ENCODE assay signal across 8 cellular contexts in the genomic region with DNA sequence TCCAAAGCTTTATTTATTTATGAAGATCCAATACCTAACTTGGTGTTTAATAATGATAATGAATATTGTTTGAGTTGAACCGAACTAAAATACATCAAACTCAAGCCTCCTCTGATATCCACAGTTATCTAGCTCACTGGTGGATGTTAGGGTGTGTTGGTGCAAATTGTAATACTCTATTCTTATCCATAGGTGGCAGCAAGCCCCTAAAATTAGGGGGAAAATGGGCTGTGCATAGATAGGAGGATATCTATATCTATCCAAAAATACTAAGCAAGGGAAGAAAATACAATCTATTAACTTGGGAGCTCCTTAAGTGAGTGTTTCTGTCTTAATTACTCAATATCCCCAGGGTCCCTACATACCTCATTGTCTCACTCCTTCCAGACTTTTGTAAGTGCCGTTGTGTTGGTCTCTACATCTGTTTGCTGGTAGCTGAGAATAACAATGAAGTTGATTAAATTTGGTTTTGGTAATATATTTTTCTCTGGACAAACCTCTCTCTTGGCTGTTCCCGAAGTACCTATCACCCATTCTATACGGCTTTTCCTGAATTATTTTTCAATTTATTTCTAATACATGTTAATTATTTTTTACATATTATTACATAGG. TPM values are rescaled to one million over a fixed set of nuclear protein-coding genes. Genes with fewer than 3 reads are reported as not detected.
DNase-seq lines count a peak whose midpoint lies in the region; TF ChIP-seq lines count a peak whose summit lies in the region.

No MANE protein-coding gene starts in this region.

- H3K4me1 ChIP-seq in H9 (ENCODE audit: insufficient read depth, low read length): no peaks in the 10 kb centered on the region
- no peaks in the 10 kb centered on the region for H3K4me1 ChIP-seq in KMS-11 (ENCODE audit: low read depth, poor library complexity, severe bottlenecking)
- peaks cover 4% of the 10 kb centered on the region; the same call in 1 of the 2 replicates for H3K4me1 ChIP-seq in PC-9 (replicated peaks; ENCODE audit: insufficient read depth)

- no peak overlapping the region for H3K14ac ChIP-seq in H9 (ENCODE audit: insufficient read depth, low read length)

- no peak overlapping the region for H3T11ph ChIP-seq in H9 (ENCODE audit: low read length)

- H3K36me3 ChIP-seq in KMS-11 (ENCODE audit: insufficient read depth) (no peaks in the 10 kb centered on the region), PC-9 (ENCODE audit: low read depth) (no peaks in the 10 kb centered on the region)

- TF ChIP-seq CTCF in 22Rv1 (IDR thresholded peaks at IDR 0.05) (peak; percentile 94), GM10266 (IDR thresholded peaks at IDR 0.05; ENCODE audit: control insufficient read depth, insufficient read depth, low read depth, missing control alignments) (peak; percentile 69), H9 (conservative IDR thresholded peaks at IDR 0.05) (peak; percentile 89), KMS-11 (conservative IDR thresholded peaks at IDR 0.05; ENCODE audit: low read depth, low read length) (peak; percentile 85), PC-9 (conservative IDR thresholded peaks at IDR 0.05) (peak; percentile 94), endothelial cell (IDR thresholded peaks at IDR 0.05; ENCODE audit: unreplicated experiment) (peak; percentile 87), nephron (IDR thresholded peaks at IDR 0.05; ENCODE audit: unreplicated experiment in 3 of 3) (peak; percentile 76 to 91 (median 85))

- H3K4me3 ChIP-seq in KMS-11 (IDR thresholded peaks at IDR 0.05; ENCODE audit: insufficient read depth, low read depth, low read length) (no peak overlapping the region), PC-9 (no peak overlapping the region)

- H3K27me3 Mint-ChIP-seq in H9 (ENCODE audit: low read depth) (no peaks in the 10 kb centered on the region), endothelial cell (ENCODE audit: unreplicated experiment) (no peaks in the 10 kb centered on the region), nephron (ENCODE audit: low read depth) (no peaks in the 10 kb centered on the region)

- no peak overlapping the region for H3K27ac ChIP-seq in 22Rv1
- H3K27ac ChIP-seq in H9 (ENCODE audit: insufficient read length, low read depth, low read length): no peak overlapping the region
- H3K27ac ChIP-seq in KMS-11: no peak overlapping the region
- H3K27ac ChIP-seq in PC-9: no peak overlapping the region

- H3K79me2 ChIP-seq in H9 (ENCODE audit: insufficient read depth, low read length) (no peaks in the 10 kb centered on the region), KMS-11 (ENCODE audit: insufficient read depth, low read depth) (no peaks in the 10 kb centered on the region), PC-9 (ENCODE audit: low read depth) (no peaks in the 10 kb centered on the region)

- H4K91ac ChIP-seq in H9 (ENCODE audit: insufficient read length, low read depth, low read length): no peak overlapping the region

- intact Hi-C loops in PC-9 (cut with micrococcal nuclease; ENCODE audit: unreplicated experiment): loop anchor here (1.0 kb wide), 1 partner anchor 32 kb away; no protein-coding TSS in a partner anchor

- H4K20me1 ChIP-seq in H9 (ENCODE audit: control insufficient read depth, insufficient read depth, insufficient read length) (no peaks in the 10 kb centered on the region), KMS-11 (ENCODE audit: insufficient read depth) (no peaks in the 10 kb centered on the region), PC-9 (ENCODE audit: insufficient read depth) (no peaks in the 10 kb centered on the region)

- H3K4me1 Mint-ChIP-seq in H9 (no peaks in the 10 kb centered on the region; a peak in 1 of 4 replicates), endothelial cell (ENCODE audit: unreplicated experiment) (no peaks in the 10 kb centered on the region), nephron (no peaks in the 10 kb centered on the region)

- CTCF ChIA-PET in PC-9 (lab: Charles Lee): interaction anchor here (0.5 to 2.4 kb wide), 16 partner anchors 12 to 228 kb away, joined by 3 to 22 read pairs (median 4); no protein-coding TSS in a partner anchor

- H3K4me3 Mint-ChIP-seq in H9 (no peak overlapping the region), endothelial cell (ENCODE audit: unreplicated experiment) (no peak overlapping the region), nephron (no peak overlapping the region)

- H3K9ac ChIP-seq in H9 (ENCODE audit: extremely low read depth, insufficient read length, low read length) (no peak overlapping the region), KMS-11 (no peak overlapping the region)

- no peak overlapping the region for H3K23ac ChIP-seq in H9 (ENCODE audit: insufficient read length, low read depth, low read length)

- H3K56ac ChIP-seq in H9 (ENCODE audit: insufficient read length, low read depth, low read length): no peak overlapping the region

- WGBS in H9 (ENCODE audit: extremely low coverage, insufficient read length, low lambda C conversion rate): no CpG with 5 or more reads among the region's 4 CpGs

- H3K9me2 ChIP-seq in PC-9 (ENCODE audit: insufficient read depth): no peaks in the 10 kb centered on the region

- no peak overlapping the region for H2BK120ac ChIP-seq in H9 (ENCODE audit: low read depth, low read length, poor library complexity, severe bottlenecking)

- no peak overlapping the region for H4K5ac ChIP-seq in H9 (ENCODE audit: insufficient read length, low read depth, low read length)

- H3K9me3 ChIP-seq in H9 (ENCODE audit: control insufficient read depth, low read depth, low read length) (no peaks in the 10 kb centered on the region), PC-9 (ENCODE audit: insufficient read depth, low read depth) (no peaks in the 10 kb centered on the region)

- no peak overlapping the region for H2AK5ac ChIP-seq in H9 (ENCODE audit: insufficient read length, low read length)

- no peaks in the 10 kb centered on the region for H3K79me1 ChIP-seq in H9 (ENCODE audit: insufficient read depth, low read depth, low read length, poor library complexity, severe bottlenecking)

- H3K18ac ChIP-seq in H9 (ENCODE audit: insufficient read length, low read depth, low read length): no peak overlapping the region

- H2AFZ ChIP-seq in H9 (ENCODE audit: low read length) (no peak overlapping the region), KMS-11 (ENCODE audit: low read depth) (no peak overlapping the region), PC-9 (no peak overlapping the region)

- H3K27ac Mint-ChIP-seq in H9: no peak overlapping the region
- no peak overlapping the region for H3K27ac Mint-ChIP-seq in endothelial cell (ENCODE audit: unreplicated experiment)
- H3K27ac Mint-ChIP-seq in nephron: no peak overlapping the region

- H3K27me3 ChIP-seq in H9 (ENCODE audit: insufficient read depth, low read length) (no peaks in the 10 kb centered on the region), KMS-11 (ENCODE audit: insufficient read depth, low read depth) (no peaks in the 10 kb centered on the region), PC-9 (ENCODE audit: insufficient read depth, low read depth) (no peaks in the 10 kb centered on the region)

- H2BK5ac ChIP-seq in H9 (ENCODE audit: insufficient read length, low read length): no peak overlapping the region

- no TSS peak for BruUV-seq in PC-9 (replicated peaks; lab: Mats Ljungman, UMichigan)

- H4K8ac ChIP-seq in H9 (replicated peaks; ENCODE audit: insufficient read length, low read depth, low read length): no peak overlapping the region

- no peak overlapping the region for H2BK12ac ChIP-seq in H9 (ENCODE audit: insufficient read length, low read depth, low read length)

- H3K4me2 ChIP-seq in H9 (ENCODE audit: insufficient read depth, insufficient read length, low read length) (no peak overlapping the region), KMS-11 (no peak overlapping the region), PC-9 (no peak overlapping the region)

- no peaks in the 10 kb centered on the region for H3K23me2 ChIP-seq in H9 (ENCODE audit: insufficient read length, low read depth, low read length, poor library complexity, severe bottlenecking)

- DNase-seq in GM10266 (ENCODE audit: extremely low spot score) (peak; percentile 38), H9 (no peak), PC-9 (peak; percentile 17 to 39), endothelial cell (ENCODE audit: low spot score) (peak; percentile 14), ureter (ENCODE audit: low spot score) (no peak)

- no peak overlapping the region for H3K4ac ChIP-seq in H9 (ENCODE audit: low read depth, low read length)

- no peak overlapping the region for H2BK15ac ChIP-seq in H9 (ENCODE audit: low read depth, low read length)

- POLR2A ChIA-PET in PC-9 (lab: Charles Lee; ENCODE audit: unreplicated experiment): interaction anchor here (0.6 kb wide), 1 partner anchor 392 kb away, joined by 3 read pairs; no protein-coding TSS in a partner anchor

- no peak overlapping the region for H2BK20ac ChIP-seq in H9 (ENCODE audit: low read depth, low read length, poor library complexity, severe bottlenecking)

- H3K9me3 Mint-ChIP-seq in H9: peaks cover 0 to 2% of the 10 kb centered on the region in 2 experiments; a peak in 2 of 5 replicates
- no peaks in the 10 kb centered on the region for H3K9me3 Mint-ChIP-seq in endothelial cell (ENCODE audit: unreplicated experiment)
- H3K9me3 Mint-ChIP-seq in nephron: peaks cover 4% of the 10 kb centered on the region

- H3F3A ChIP-seq in PC-9 (ENCODE audit: insufficient read depth, low read depth): no peaks in the 10 kb centered on the region

- no peaks in the 10 kb centered on the region; a peak in 1 of 7 replicates for H3K36me3 Mint-ChIP-seq in H9 (ENCODE audit: insufficient read depth in 1 of 3, low read depth in 3 of 3)
- no peaks in the 10 kb centered on the region for H3K36me3 Mint-ChIP-seq in endothelial cell (ENCODE audit: low read depth, unreplicated experiment)
- H3K36me3 Mint-ChIP-seq in nephron (ENCODE audit: low read depth): no peaks in the 10 kb centered on the region

RNA-seq across cellular contexts. Expression of a gene that starts 55.0 kb away (rescaled TPM):
- total RNA-seq in H9 (2021): 15.9 and 18.1 TPM in 2 replicates
- 27.3 and 28.8 TPM in 2 replicates for total RNA-seq in PC-9 (2021)
- total RNA-seq in endothelial cell (ENCODE audit: unreplicated experiment): 3.2 TPM
- 2.6 TPM for total RNA-seq in ureter

Comparison
In these comparisons a context has a peak if more than half of its experiments do, and no peak if none do; other contexts are left out.
1. DNase-seq: peak in GM10266 (single experiment), PC-9 (2 of 2) and endothelial cell (single experiment); none in H9 (single experiment) and ureter (single experiment).
2. Peak in every context shown above with its lines, with median percentiles within 50 percentile points of each other: CTCF ChIP-seq.